In genomic region chr9:122099271-122099869, GRCh38 we compare ENCODE assay signal across 7 cellular contexts. TPM values are rescaled to one million over a fixed set of nuclear protein-coding genes. Genes with fewer than 3 reads are reported as not detected.
DNase-seq lines count a peak whose midpoint lies in the region; ATAC-seq and TF ChIP-seq lines count a peak whose summit lies in the region.

No MANE protein-coding gene starts in this region.

- H3K79me2 ChIP-seq in mesendoderm (ENCODE audit: control insufficient read depth, insufficient read depth, low read length) = no peaks in the 10 kb centered on the region

- H3K27ac ChIP-seq in mesendoderm (ENCODE audit: low read depth, low read length) = no peak overlapping the region

- peak; percentile 78 for TF ChIP-seq CTCF in GM13977 (IDR thresholded peaks at IDR 0.05; ENCODE audit: extremely low read depth, insufficient read depth, missing control alignments)

- H3K9ac ChIP-seq in mesendoderm (ENCODE audit: low read length) = no peak overlapping the region

- H2BK120ac ChIP-seq in mesendoderm (ENCODE audit: low read depth, low read length) = no peak overlapping the region

- H3K23ac ChIP-seq in mesendoderm (ENCODE audit: low read length) = no peak overlapping the region

- H2AK5ac ChIP-seq in mesendoderm (ENCODE audit: low read length) = no peak overlapping the region

- no peak overlapping the region for H4K8ac ChIP-seq in mesendoderm (ENCODE audit: low read depth, low read length)

- H3K27me3 ChIP-seq in mesendoderm (ENCODE audit: insufficient read depth, low read length, poor library complexity) = no peaks in the 10 kb centered on the region

- H3K36me3 ChIP-seq in mesendoderm (ENCODE audit: control insufficient read depth, insufficient read depth, low read length) = no peaks in the 10 kb centered on the region

- no peak overlapping the region for H3K4ac ChIP-seq in mesendoderm (ENCODE audit: low read depth, low read length)

- no peak overlapping the region for H2BK15ac ChIP-seq in mesendoderm (replicated peaks; ENCODE audit: low read depth)

- no peaks in the 10 kb centered on the region for H3K79me1 ChIP-seq in mesendoderm (ENCODE audit: low read length)

- ATAC-seq in HG03521 (IDR thresholded peaks at IDR 0.05; ENCODE audit: unreplicated experiment) = peak; percentile 67

- H3K4me3 ChIP-seq in mesendoderm (ENCODE audit: low read length) = no peak overlapping the region

- no peak overlapping the region for H3K4me2 ChIP-seq in mesendoderm (ENCODE audit: low read length)

- WGBS in mesendoderm (ENCODE audit: extremely low coverage, insufficient coverage, low lambda C conversion rate) = no CpG with 5 or more reads among the region's 16 CpGs

- H3K18ac ChIP-seq in mesendoderm (ENCODE audit: low read length) = no peak overlapping the region

- no peaks in the 10 kb centered on the region for H3K4me1 ChIP-seq in mesendoderm (ENCODE audit: control insufficient read depth, low read depth, low read length)

- no peak overlapping the region for H3K56ac ChIP-seq in mesendoderm (ENCODE audit: low read length)

- in situ Hi-C loops in GM13977 (cut with MboI; ENCODE audit: low pct_unique_long_range_greater_than_20kb, low sequenced_read_pairs, unreplicated experiment) = no loop called here

- no peak overlapping the region for H4K5ac ChIP-seq in mesendoderm (ENCODE audit: low read length)

- DNase-seq in GM13977 (ENCODE audit: low spot score) = peak; percentile 77
- DNase-seq in NOMO-1 treated with DMSO at 0.1 percent for 48 hours (lab: John Stamatoyannopoulos, UW; ENCODE audit: unreplicated experiment) = peak; percentile 63
- peak; percentile 91 for DNase-seq in activated CD8-positive, alpha-beta memory T cell treated with anti-CD3 and anti-CD28 coated beads for 24 hours
- DNase-seq in effector CD8-positive, alpha-beta T cell (lab: John Stamatoyannopoulos, UW) = peak; percentile 77
- peak; percentile 84 for DNase-seq in mesendoderm
- DNase-seq in stimulated activated CD8-positive, alpha-beta memory T cell treated with anti-CD3 and anti-CD28 coated beads, Interleukin-15, amount 100 ng/mL, for 48 hours (ENCODE audit: low read depth in 2 of 2) = peak; percentile 46 to 56

- H2BK5ac ChIP-seq in mesendoderm (ENCODE audit: low read length) = no peak overlapping the region

RNA-seq across cellular contexts. Expression of gene TTLL11, which starts 6.3 kb away (rescaled TPM):
- 1.3 TPM for polyA plus RNA-seq in mesendoderm (2013, experiment 1 of 2)
- polyA plus RNA-seq in mesendoderm (2013, experiment 2 of 2) = 1.2 TPM
